In genomic region chr15:57273366-57273765, GRCh38 we compare ENCODE assay signal across 27 cellular contexts.
DNase-seq lines count a peak whose midpoint lies in the region; ATAC-seq and TF ChIP-seq lines count a peak whose summit lies in the region.
"Had no signal": no experiment of that assay in that cellular context is flagged by ENCODE, and none has a peak within 500 bp of the region (broad histone marks: within the 10 kb centered on the region; RNA-seq: fewer than 3 reads in every experiment).

No MANE protein-coding gene starts in this region.

- H2AFZ ChIP-seq in smooth muscle cell (ENCODE audit: low read depth), result no peak overlapping the region

- ATAC-seq in mucosa of descending colon (no peak), HG03108 (IDR thresholded peaks at IDR 0.05; ENCODE audit: unreplicated experiment) (no peak), upper lobe of right lung (no peak)
- ATAC-seq: activated CD4-positive, CD25-positive, alpha-beta regulatory T cell treated with anti-CD3 and anti-CD28 coated beads, Interleukin-2, amount 50 U/mL, for 24 hours; GM12878; left lung; naive thymus-derived CD4-positive, alpha-beta T cell; stimulated activated naive CD8-positive, alpha-beta T cell treated with anti-CD3 and anti-CD28 coated beads, Interleukin-15, amount 100 ng/mL, for 72 hours; T-cell had no signal

- H3K27me3 ChIP-seq in dorsolateral prefrontal cortex (no peaks in the 10 kb centered on the region), smooth muscle cell (ENCODE audit: low read depth) (no peaks in the 10 kb centered on the region), upper lobe of right lung (no peaks in the 10 kb centered on the region)
- H3K27me3 ChIP-seq: cardiac muscle cell, left lung, tibial artery had no signal

- H3K4me3 ChIP-seq in dorsolateral prefrontal cortex (no peak overlapping the region), smooth muscle cell (no peak overlapping the region), mucosa of descending colon (no peak overlapping the region), upper lobe of right lung (no peak overlapping the region)
- H3K4me3 ChIP-seq: cardiac muscle cell, GM12878, left lung, tibial artery had no signal

- H3K27ac ChIP-seq in dorsolateral prefrontal cortex (peak overlapping the region in 40 of 59 donors; percentile 2 to 70 (median 44)), smooth muscle cell (ENCODE audit: low read depth) (peak overlapping the region; percentile 5), upper lobe of right lung (no peak overlapping the region)
- H3K27ac ChIP-seq: left lung, tibial artery had no signal

- no peaks in the 10 kb centered on the region for H3F3A ChIP-seq in smooth muscle cell (ENCODE audit: low read depth)

- no peak overlapping the region for H3K9ac ChIP-seq in smooth muscle cell (ENCODE audit: low read depth)

- peaks cover 4% of the 10 kb centered on the region for H4K20me1 ChIP-seq in smooth muscle cell (ENCODE audit: low read depth)

- peaks cover 15% of the 10 kb centered on the region for H3K36me3 ChIP-seq in smooth muscle cell (ENCODE audit: low read depth)
- no peaks in the 10 kb centered on the region for H3K36me3 ChIP-seq in mucosa of descending colon (ENCODE audit: low read depth)
- peaks cover 30% of the 10 kb centered on the region for H3K36me3 ChIP-seq in upper lobe of right lung

- no peak overlapping the region for H3K4me2 ChIP-seq in smooth muscle cell

- TF ChIP-seq CTCF in dorsolateral prefrontal cortex (IDR thresholded peaks at IDR 0.05 in 54 of 56, conservative IDR thresholded peaks at IDR 0.05 in 2 of 56; ENCODE audit: low read depth in 1 of 56, partially characterized antibody in 56 of 56) (no peak), smooth muscle cell (IDR thresholded peaks at IDR 0.05; ENCODE audit: borderline replicate concordance, insufficient read depth, poor library complexity, severe bottlenecking) (no peak), mucosa of descending colon (IDR thresholded peaks at IDR 0.05) (no peak), upper lobe of right lung (IDR thresholded peaks at IDR 0.05) (no peak)

- H3K9me3 ChIP-seq in smooth muscle cell (replicated peaks; ENCODE audit: low read depth), result no peaks in the 10 kb centered on the region
- no peaks in the 10 kb centered on the region for H3K9me3 ChIP-seq in mucosa of descending colon
- no peaks in the 10 kb centered on the region for H3K9me3 ChIP-seq in upper lobe of right lung
- H3K9me3 ChIP-seq: left lung, tibial artery had no signal

- H3K79me2 ChIP-seq in smooth muscle cell (ENCODE audit: low read depth), result peaks cover 14% of the 10 kb centered on the region

- 66% methylated on average over 2 of the region's 2 CpGs for WGBS in smooth muscle cell (ENCODE audit: low lambda C conversion rate)

- intact Hi-C loops in dorsolateral prefrontal cortex (cut with DNase I), result no loop called here
- intact Hi-C loops in mucosa of descending colon (cut with DNase I, micrococcal nuclease), result no loop called here
- intact Hi-C loops in upper lobe of right lung (cut with DNase I), result no loop called here

- DNase-seq in NCI-H187 treated with DMSO at 0.1 percent for 48 hours (lab: John Stamatoyannopoulos, UW) (peak; percentile 16), NCI-H187 (lab: John Stamatoyannopoulos, UW) (no peak), NCI-H510A (lab: John Stamatoyannopoulos, UW) (peak; percentile 63), dorsolateral prefrontal cortex (no peak), smooth muscle cell (lab: John Stamatoyannopoulos, UW; ENCODE audit: unreplicated experiment) (no peak), mucosa of descending colon (no peak), upper lobe of right lung (no peak)
- DNase-seq: activated CD4-positive, alpha-beta memory T cell treated with anti-CD3 and anti-CD28 coated beads for 36 hours; activated CD8-positive, alpha-beta memory T cell treated with anti-CD3 and anti-CD28 coated beads, Interleukin-2, amount 50 U/mL, for 4 hours; CD4-positive, CD25-positive, alpha-beta regulatory T cell; cortex of kidney; EL; immature natural killer cell; Kasumi-1; left lung; MV-4-11; naive thymus-derived CD4-positive, alpha-beta T cell; NCI-H2029; NCI-H524; occipital lobe; stimulated activated naive CD8-positive, alpha-beta T cell treated with anti-CD3 and anti-CD28 coated beads, Interleukin-15, amount 100 ng/mL, for 72 hours; T-cell; tibial artery had no signal

- H3K4me1 ChIP-seq in smooth muscle cell (ENCODE audit: low read depth) (no peaks in the 10 kb centered on the region), mucosa of descending colon (ENCODE audit: low read depth) (no peaks in the 10 kb centered on the region), upper lobe of right lung (no peaks in the 10 kb centered on the region)
- H3K4me1 ChIP-seq: left lung, tibial artery had no signal

Comparison
In these comparisons a context has a peak if more than half of its experiments do, and no peak if none do; other contexts are left out.
1. DNase-seq: peak in NCI-H187 treated with DMSO at 0.1 percent for 48 hours (single experiment) and NCI-H510A (single experiment); none in NCI-H187 (0 of 2), dorsolateral prefrontal cortex (0 of 10), smooth muscle cell (single experiment), mucosa of descending colon (0 of 3) and upper lobe of right lung (single experiment).